In genomic region chr11:106070606-106071005, GRCh38 we compare ENCODE assay signal across 23 cellular contexts.
"Had no signal": no experiment of that assay in that cellular context is flagged by ENCODE, and none has a peak within 500 bp of the region (broad histone marks: within the 10 kb centered on the region; RNA-seq: fewer than 3 reads in every experiment).

No MANE protein-coding gene starts in this region.

- H3K9me3 Mint-ChIP-seq: dendritic cell treated with granulocyte-macrophage colony-stimulating factor and Interleukin-4, amounts not matched to agents 40 ng/mL and 50 ng/mL, for 4 days; memory B cell; natural killer cell; stimulated activated naive B cell treated with anti-CD40 and anti-IgM and Interleukin-4, amounts not matched to agents 10 μg/mL and 1 μg/mL and 100 μg/mL, for 72 hours; stimulated activated naive CD8-positive, alpha-beta T cell treated with anti-CD3 and anti-CD28 coated beads, Interleukin-15, amount 100 ng/mL, for 72 hours had no signal

- H3K27me3 ChIP-seq: esophagus squamous epithelium, gastrocnemius medialis, heart right ventricle, sigmoid colon, testis, tibial nerve, upper lobe of right lung, vagina had no signal

- H3K27ac Mint-ChIP-seq: dendritic cell treated with granulocyte-macrophage colony-stimulating factor and Interleukin-4, amounts not matched to agents 40 ng/mL and 50 ng/mL, for 4 days; memory B cell; mesothelial cell of epicardium; natural killer cell; stimulated activated naive B cell treated with anti-CD40 and anti-IgM and Interleukin-4, amounts not matched to agents 10 μg/mL and 1 μg/mL and 100 μg/mL, for 72 hours; stimulated activated naive CD8-positive, alpha-beta T cell treated with anti-CD3 and anti-CD28 coated beads, Interleukin-15, amount 100 ng/mL, for 72 hours had no signal

- H3K27ac ChIP-seq: esophagus squamous epithelium, gastrocnemius medialis, heart right ventricle, left ventricle myocardium inferior, lower lobe of right lung, sigmoid colon, skin epidermis, testis, tibial nerve, upper lobe of right lung, vagina had no signal

- H3K4me3 ChIP-seq: esophagus squamous epithelium, gastrocnemius medialis, heart right ventricle, left ventricle myocardium inferior, lower lobe of right lung, sigmoid colon, skin epidermis, testis, tibial nerve, upper lobe of right lung, vagina had no signal

- FAIRE-seq: keratinocyte had no signal

- H3K4me1 ChIP-seq: gastrocnemius medialis, testis, upper lobe of right lung had no signal

- H3K36me3 Mint-ChIP-seq: natural killer cell had no signal

- H3K4me3 Mint-ChIP-seq: dendritic cell treated with granulocyte-macrophage colony-stimulating factor and Interleukin-4, amounts not matched to agents 40 ng/mL and 50 ng/mL, for 4 days; memory B cell; mesothelial cell of epicardium; natural killer cell; neural crest cell; stimulated activated naive B cell treated with anti-CD40 and anti-IgM and Interleukin-4, amounts not matched to agents 10 μg/mL and 1 μg/mL and 100 μg/mL, for 72 hours; stimulated activated naive CD8-positive, alpha-beta T cell treated with anti-CD3 and anti-CD28 coated beads, Interleukin-15, amount 100 ng/mL, for 72 hours had no signal

- H3K9me3 ChIP-seq: esophagus squamous epithelium, gastrocnemius medialis, heart right ventricle, left ventricle myocardium inferior, lower lobe of right lung, testis, tibial nerve, upper lobe of right lung, vagina had no signal

- H3K27me3 Mint-ChIP-seq: dendritic cell treated with granulocyte-macrophage colony-stimulating factor and Interleukin-4, amounts not matched to agents 40 ng/mL and 50 ng/mL, for 4 days; memory B cell; stimulated activated naive B cell treated with anti-CD40 and anti-IgM and Interleukin-4, amounts not matched to agents 10 μg/mL and 1 μg/mL and 100 μg/mL, for 72 hours; stimulated activated naive CD8-positive, alpha-beta T cell treated with anti-CD3 and anti-CD28 coated beads, Interleukin-15, amount 100 ng/mL, for 72 hours had no signal

- ATAC-seq: heart right ventricle; lower lobe of right lung; natural killer cell; stimulated activated naive B cell treated with anti-CD40 and anti-IgM and Interleukin-4, amounts not matched to agents 10 μg/mL and 1 μg/mL and 100 μg/mL, for 72 hours; stimulated activated naive CD8-positive, alpha-beta T cell treated with anti-CD3 and anti-CD28 coated beads, Interleukin-15, amount 100 ng/mL, for 72 hours; upper lobe of right lung had no signal

- DNase-seq: esophagus squamous epithelium; gastrocnemius medialis; heart right ventricle; hypothalamus; left ventricle myocardium inferior; lower lobe of right lung; natural killer cell; posterior cingulate gyrus; sigmoid colon; stimulated activated CD4-positive, alpha-beta T cell treated with anti-CD3 and anti-CD28 coated beads, Interleukin-2, amount 100 ng/mL, for 24 hours; stimulated activated CD4-positive, alpha-beta T cell treated with anti-CD3 and anti-CD28 coated beads, Interleukin-4, amount 100 ng/mL, for 4 hours; stimulated activated naive B cell treated with anti-CD40 and anti-IgM and Interleukin-4, amounts not matched to agents 10 μg/mL and 1 μg/mL and 100 μg/mL, for 72 hours; stimulated activated naive CD8-positive, alpha-beta T cell treated with anti-CD3 and anti-CD28 coated beads, Interleukin-15, amount 100 ng/mL, for 72 hours; testis; upper lobe of right lung had no signal

- H3K36me3 ChIP-seq: esophagus squamous epithelium, gastrocnemius medialis, left ventricle myocardium inferior, lower lobe of right lung, upper lobe of right lung, vagina had no signal
